ENCODE assay signal across 1 cellular context in genomic region chr12:53005215-53005985, GRCh38.
TF ChIP-seq lines count a peak whose summit lies in the region.

No MANE protein-coding gene starts in this region.

TF ChIP-seq in HEK293, 187 proteins besides CTCF, POLR2A, EP300 and RAD21 (continued from another document):
- TF ChIP-seq ZNF513 (tag by site-specific recombination; IDR thresholded peaks at IDR 0.05) (no peak), YY2 (tag by site-specific recombination; IDR thresholded peaks at IDR 0.05) (0 out of 2 replicates have a peak, but pooled peaks have one; percentile 33), ZNF501 (tag by site-specific recombination; IDR thresholded peaks at IDR 0.05) (no peak; the same call in 1 of the 2 replicates), ZNF518A (tag by site-specific recombination; conservative IDR thresholded peaks at IDR 0.05; ENCODE audit: low read depth) (0 out of 2 replicates have a peak, but pooled peaks have one; percentile 4), HOXC10 (CRISPR knock-in tag; IDR thresholded peaks at IDR 0.05) (no peak), REPIN1 (tag by site-specific recombination; IDR thresholded peaks at IDR 0.05; ENCODE audit: low read depth) (no peak)
